1 cellular context compared by ENCODE assay signal in genomic region chr6:35742842-35743241, GRCh38.
TF ChIP-seq lines count a peak whose summit lies in the region.

No MANE protein-coding gene starts in this region.

TF ChIP-seq in HepG2, 621 proteins besides CTCF, POLR2A, EP300 and RAD21 (continues in another document):
- no peak for TF ChIP-seq NFE2L2 (IDR thresholded peaks at IDR 0.05; ENCODE audit: low read length)
- 0 out of 2 replicates have a peak, but pooled peaks have one; percentile 28 for TF ChIP-seq MTA1 (CRISPR knock-in tag; IDR thresholded peaks at IDR 0.05; ENCODE audit: borderline replicate concordance)
- TF ChIP-seq JUNB (CRISPR knock-in tag; IDR thresholded peaks at IDR 0.05; ENCODE audit: borderline replicate concordance): no peak
- no peak for TF ChIP-seq DNMT3B (CRISPR knock-in tag; conservative IDR thresholded peaks at IDR 0.05)
- no peak for TF ChIP-seq KMT2B (CRISPR knock-in tag; IDR thresholded peaks at IDR 0.05)
- no peak for TF ChIP-seq IRF1 (CRISPR knock-in tag; IDR thresholded peaks at IDR 0.05; ENCODE audit: low read depth)
- no peak for TF ChIP-seq SIX4 (CRISPR knock-in tag; IDR thresholded peaks at IDR 0.05)
- no peak for TF ChIP-seq SOX13 (IDR thresholded peaks at IDR 0.05)
- peak in 1 of 2 experiments; percentile 16; a peak in 1 of 4 replicates for TF ChIP-seq SOX13 (CRISPR knock-in tag; conservative IDR thresholded peaks at IDR 0.05 in 1 of 2, IDR thresholded peaks at IDR 0.05 in 1 of 2)
- peak; percentile 45 for TF ChIP-seq SAP130 (CRISPR knock-in tag; IDR thresholded peaks at IDR 0.05; ENCODE audit: low read depth)
- TF ChIP-seq ZNF547 (CRISPR knock-in tag; IDR thresholded peaks at IDR 0.05): no peak
- no peak for TF ChIP-seq ZNF10 (CRISPR knock-in tag; IDR thresholded peaks at IDR 0.05; ENCODE audit: borderline replicate concordance, low read depth)
- no peak for TF ChIP-seq ZFYVE20 (CRISPR knock-in tag; IDR thresholded peaks at IDR 0.05; ENCODE audit: borderline replicate concordance, low read depth)
- TF ChIP-seq IKZF4 (CRISPR knock-in tag; IDR thresholded peaks at IDR 0.05; ENCODE audit: borderline replicate concordance, low read depth, not compliant biosample characterization): no peak
- no peak for TF ChIP-seq ISX (CRISPR knock-in tag; conservative IDR thresholded peaks at IDR 0.05)
- no peak for TF ChIP-seq CREB1 (IDR thresholded peaks at IDR 0.05)
- TF ChIP-seq CREB1 (CRISPR knock-in tag; IDR thresholded peaks at IDR 0.05): no peak
- TF ChIP-seq CENPBD1 (CRISPR knock-in tag; IDR thresholded peaks at IDR 0.05; ENCODE audit: borderline replicate concordance, low read depth): no peak
- TF ChIP-seq KMT2A (CRISPR knock-in tag; IDR thresholded peaks at IDR 0.05): no peak
- no peak for TF ChIP-seq ZNF34 (CRISPR knock-in tag; IDR thresholded peaks at IDR 0.05; ENCODE audit: borderline replicate concordance)
- TF ChIP-seq BATF2 (CRISPR knock-in tag; IDR thresholded peaks at IDR 0.05): no peak
- TF ChIP-seq ZNF382 (CRISPR knock-in tag; IDR thresholded peaks at IDR 0.05; ENCODE audit: borderline replicate concordance): no peak
- no peak for TF ChIP-seq RFX5 (IDR thresholded peaks at IDR 0.05; ENCODE audit: low read depth, low read length)
- no peak for TF ChIP-seq RARA (CRISPR knock-in tag; IDR thresholded peaks at IDR 0.05)
- no peak for TF ChIP-seq PHF21A (CRISPR knock-in tag; IDR thresholded peaks at IDR 0.05)
- TF ChIP-seq ZBTB38 (CRISPR knock-in tag; IDR thresholded peaks at IDR 0.05): peak; percentile 37; the same call in 1 of the 2 replicates
- no peak for TF ChIP-seq FOXC1 (CRISPR knock-in tag; IDR thresholded peaks at IDR 0.05; ENCODE audit: borderline replicate concordance)
- TF ChIP-seq MLXIP (CRISPR knock-in tag; IDR thresholded peaks at IDR 0.05; ENCODE audit: borderline replicate concordance): no peak
- no peak for TF ChIP-seq ZNF646 (CRISPR knock-in tag; IDR thresholded peaks at IDR 0.05)
- no peak for TF ChIP-seq KDM4B (CRISPR knock-in tag; IDR thresholded peaks at IDR 0.05)
- TF ChIP-seq SYNCRIP (IDR thresholded peaks at IDR 0.05; ENCODE audit: insufficient read depth, low read depth, low read length): no peak
- TF ChIP-seq U2AF1 (optimal IDR thresholded peaks at IDR 0.05; ENCODE audit: low read depth, low read length): no peak
- no peak for TF ChIP-seq ZNF576 (CRISPR knock-in tag; IDR thresholded peaks at IDR 0.05)
- no peak for TF ChIP-seq SNAPC2 (CRISPR knock-in tag; IDR thresholded peaks at IDR 0.05)
- peak; percentile 61; the same call in 1 of the 2 replicates for TF ChIP-seq ZMYM3 (CRISPR knock-in tag; IDR thresholded peaks at IDR 0.05)
- no peak; the same call in 1 of the 2 replicates for TF ChIP-seq ZNF580 (CRISPR knock-in tag; IDR thresholded peaks at IDR 0.05; ENCODE audit: borderline replicate concordance, low read depth)
- TF ChIP-seq ZNF451 (CRISPR knock-in tag; IDR thresholded peaks at IDR 0.05): peak; percentile 65; the same call in 1 of the 2 replicates
- TF ChIP-seq TP53 (CRISPR knock-in tag; conservative IDR thresholded peaks at IDR 0.05): no peak
- no peak for TF ChIP-seq RNF219 (CRISPR knock-in tag; IDR thresholded peaks at IDR 0.05)
- no peak for TF ChIP-seq ZNF740 (CRISPR knock-in tag; IDR thresholded peaks at IDR 0.05)
- peak; percentile 16; the same call in 1 of the 2 replicates for TF ChIP-seq TBX2 (CRISPR knock-in tag; IDR thresholded peaks at IDR 0.05; ENCODE audit: borderline replicate concordance)
- TF ChIP-seq ZNF142 (CRISPR knock-in tag; IDR thresholded peaks at IDR 0.05): no peak
- TF ChIP-seq TOE1 (CRISPR knock-in tag; IDR thresholded peaks at IDR 0.05): no peak
- TF ChIP-seq NCOA5 (CRISPR knock-in tag; IDR thresholded peaks at IDR 0.05): no peak
